9 cellular contexts compared by ENCODE assay signal in the genomic region with DNA sequence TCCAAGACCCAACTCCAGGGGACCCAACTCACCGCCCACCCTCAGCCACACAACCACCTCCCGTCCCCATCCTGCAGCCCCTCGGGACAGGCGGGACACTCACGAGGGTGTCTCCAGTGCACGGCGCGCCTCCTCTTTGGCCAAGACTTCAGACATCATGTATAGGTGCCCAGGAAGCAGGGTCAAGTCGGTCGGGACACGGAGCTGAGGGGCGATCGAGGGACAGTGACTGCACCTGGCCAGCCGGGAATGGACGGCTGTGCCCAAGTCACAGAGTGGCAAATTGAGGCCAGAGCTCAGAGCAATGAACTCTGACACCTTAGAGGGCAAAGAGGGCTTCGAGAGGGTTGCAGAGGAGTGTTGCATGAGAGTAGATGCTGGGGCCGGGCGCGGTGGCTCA. TPM values are rescaled to one million over a fixed set of nuclear protein-coding genes. Genes with fewer than 3 reads are reported as not detected.
A peak's percentile ranks its signal among the peaks of the same experiment; 100 is the strongest.
DNase-seq lines count a peak whose midpoint lies in the region; ATAC-seq and TF ChIP-seq lines count a peak whose summit lies in the region.
"Had no signal": no experiment of that assay in that cellular context is flagged by ENCODE, and none has a peak within 500 bp of the region (broad histone marks: within the 10 kb centered on the region; RNA-seq: fewer than 3 reads in every experiment).

No MANE protein-coding gene starts in this region.

- peaks cover 25% of the 10 kb centered on the region for H3K4me1 Mint-ChIP-seq in CD4-positive, alpha-beta T cell (ENCODE audit: low read depth)
- peaks cover 17% of the 10 kb centered on the region for H3K4me1 Mint-ChIP-seq in activated T-helper 2 cell treated with anti-CD3 and anti-CD28 coated beads, Interferon-gamma antibody, Interleukin-2, Interleukin-4, amounts not matched to agents 10 μg/mL and 5 μg/mL and 100 μg/mL, durations not matched to agents 14 hours and 24 hours and 36 hours (ENCODE audit: low read depth)

- CTCF ChIA-PET in CD4-positive, alpha-beta T cell (lab: Charles Lee), result no interaction called here

- POLR2A ChIA-PET in CD4-positive, alpha-beta T cell (lab: Charles Lee), result interaction anchor here (2.1 kb wide), 1 partner anchor 13 kb away, joined by 12 read pairs; the partner anchor contains the start of gene MPND

- H3K27me3 Mint-ChIP-seq in CD4-positive, alpha-beta T cell, result no peaks in the 10 kb centered on the region
- H3K27me3 Mint-ChIP-seq in activated T-helper 2 cell treated with anti-CD3 and anti-CD28 coated beads, Interferon-gamma antibody, Interleukin-2, Interleukin-4, amounts not matched to agents 10 μg/mL and 5 μg/mL and 100 μg/mL, durations not matched to agents 14 hours and 24 hours and 36 hours (ENCODE audit: low read depth), result peaks cover 3% of the 10 kb centered on the region

- ATAC-seq in CD4-positive, alpha-beta T cell (ENCODE audit: poor library complexity), result no peak

- intact Hi-C loops in CD4-positive, alpha-beta T cell (cut with DNase I, micrococcal nuclease), result loop anchor here in 1 of 2 experiments (5.0 kb wide), 3 partner anchors 83 to 142 kb away; partner anchors contain the start of genes HDGFL2, UBXN6 and YJU2
- intact Hi-C loops in activated T-helper 2 cell treated with anti-CD3 and anti-CD28 coated beads, Interferon-gamma antibody, Interleukin-2, Interleukin-4, amounts not matched to agents 10 μg/mL and 5 μg/mL and 100 μg/mL, durations not matched to agents 14 hours and 24 hours and 36 hours (cut with micrococcal nuclease), result loop anchor here (10.0 kb wide), 1 partner anchor 145 kb away; the partner anchor contains the start of gene HDGFL2

- H3K27me3 ChIP-seq in CD4-positive, alpha-beta T cell (ENCODE audit: control insufficient read depth, insufficient read depth, low read length), result no peaks in the 10 kb centered on the region
- H3K27me3 ChIP-seq: BE2C had no signal

- peaks cover 4% of the 10 kb centered on the region for H3K36me3 Mint-ChIP-seq in CD4-positive, alpha-beta T cell (ENCODE audit: low read depth)
- H3K36me3 Mint-ChIP-seq in activated T-helper 2 cell treated with anti-CD3 and anti-CD28 coated beads, Interferon-gamma antibody, Interleukin-2, Interleukin-4, amounts not matched to agents 10 μg/mL and 5 μg/mL and 100 μg/mL, durations not matched to agents 14 hours and 24 hours and 36 hours (ENCODE audit: low read depth), result peaks cover 8% of the 10 kb centered on the region

- no peak for TF ChIP-seq CTCF in CD4-positive, alpha-beta T cell (IDR thresholded peaks at IDR 0.05)

- no peak overlapping the region for H3K27ac ChIP-seq in CD4-positive, alpha-beta T cell (ENCODE audit: low read depth, low read length)

- DNase-seq in CD4-positive, alpha-beta T cell, result no peak
- DNase-seq in activated T-helper 2 cell treated with anti-CD3 and anti-CD28 coated beads, Interferon-gamma antibody, Interleukin-2, Interleukin-4, amounts not matched to agents 10 μg/mL and 5 μg/mL and 100 μg/mL, durations not matched to agents 14 hours and 24 hours and 36 hours (ENCODE audit: low spot score), result no peak
- DNase-seq in amniotic stem cell (lab: John Stamatoyannopoulos, UW), result no peak
- DNase-seq in AG08395 (ENCODE audit: low spot score), result no peak
- DNase-seq: BE2C, DMS79, SHP77 treated with DMSO at 0.1 percent for 48 hours had no signal

- peaks cover under 1% of the 10 kb centered on the region for H3K9me3 Mint-ChIP-seq in CD4-positive, alpha-beta T cell
- no peaks in the 10 kb centered on the region for H3K9me3 Mint-ChIP-seq in activated T-helper 2 cell treated with anti-CD3 and anti-CD28 coated beads, Interferon-gamma antibody, Interleukin-2, Interleukin-4, amounts not matched to agents 10 μg/mL and 5 μg/mL and 100 μg/mL, durations not matched to agents 14 hours and 24 hours and 36 hours

- no peaks in the 10 kb centered on the region for H3K9me3 ChIP-seq in CD4-positive, alpha-beta T cell (ENCODE audit: control insufficient read depth, low read length)

- H3K4me3 Mint-ChIP-seq in CD4-positive, alpha-beta T cell, result peak overlapping the region; percentile 34
- peak overlapping the region; percentile 17 for H3K4me3 Mint-ChIP-seq in activated T-helper 2 cell treated with anti-CD3 and anti-CD28 coated beads, Interferon-gamma antibody, Interleukin-2, Interleukin-4, amounts not matched to agents 10 μg/mL and 5 μg/mL and 100 μg/mL, durations not matched to agents 14 hours and 24 hours and 36 hours (ENCODE audit: low read depth)

- H3K27ac Mint-ChIP-seq in CD4-positive, alpha-beta T cell, result peak overlapping the region; percentile 30
- H3K27ac Mint-ChIP-seq in activated T-helper 2 cell treated with anti-CD3 and anti-CD28 coated beads, Interferon-gamma antibody, Interleukin-2, Interleukin-4, amounts not matched to agents 10 μg/mL and 5 μg/mL and 100 μg/mL, durations not matched to agents 14 hours and 24 hours and 36 hours, result no peak overlapping the region

RNA-seq across cellular contexts. Expression of gene STAP2, which starts 8.8 kb away (rescaled TPM):
- total RNA-seq in CD4-positive, alpha-beta T cell, result 1 to 10 TPM; 1.7 to 1.8 TPM
- 15.4 and 17.1 TPM in 2 replicates for total RNA-seq in activated T-helper 2 cell treated with anti-CD3 and anti-CD28 coated beads, Interferon-gamma antibody, Interleukin-2, Interleukin-4, amounts not matched to agents 10 μg/mL and 5 μg/mL and 100 μg/mL, durations not matched to agents 14 hours and 24 hours and 36 hours

RNA-seq across cellular contexts. Expression of gene MPND, which starts 13.5 kb away (rescaled TPM):
- 10 to 100 TPM; 10.3 to 11.0 TPM for total RNA-seq in CD4-positive, alpha-beta T cell
- 19.3 and 20.2 TPM in 2 replicates for total RNA-seq in activated T-helper 2 cell treated with anti-CD3 and anti-CD28 coated beads, Interferon-gamma antibody, Interleukin-2, Interleukin-4, amounts not matched to agents 10 μg/mL and 5 μg/mL and 100 μg/mL, durations not matched to agents 14 hours and 24 hours and 36 hours

RNA-seq across cellular contexts. Expression of gene FSD1, which starts 25.5 kb away (rescaled TPM):
- total RNA-seq in CD4-positive, alpha-beta T cell, result 1 to 10 TPM in 1 of 2 experiments, under 1 TPM in 1; 0.98 to 1.0 TPM
- total RNA-seq in activated T-helper 2 cell treated with anti-CD3 and anti-CD28 coated beads, Interferon-gamma antibody, Interleukin-2, Interleukin-4, amounts not matched to agents 10 μg/mL and 5 μg/mL and 100 μg/mL, durations not matched to agents 14 hours and 24 hours and 36 hours, result 26.8 and 32.8 TPM in 2 replicates
- total RNA-seq: skeletal muscle tissue had no signal

RNA-seq across cellular contexts. Expression of gene TMIGD2, which starts 27.7 kb away (rescaled TPM):
- total RNA-seq in CD4-positive, alpha-beta T cell, result 10 to 100 TPM; 17.6 to 20.9 TPM
- 9.2 and 10.8 TPM in 2 replicates for total RNA-seq in activated T-helper 2 cell treated with anti-CD3 and anti-CD28 coated beads, Interferon-gamma antibody, Interleukin-2, Interleukin-4, amounts not matched to agents 10 μg/mL and 5 μg/mL and 100 μg/mL, durations not matched to agents 14 hours and 24 hours and 36 hours

RNA-seq across cellular contexts. Expression of gene SHD, which starts 50.8 kb away (rescaled TPM):
- total RNA-seq in CD4-positive, alpha-beta T cell, result under 1 TPM; 0.14 to 0.64 TPM
- total RNA-seq in activated T-helper 2 cell treated with anti-CD3 and anti-CD28 coated beads, Interferon-gamma antibody, Interleukin-2, Interleukin-4, amounts not matched to agents 10 μg/mL and 5 μg/mL and 100 μg/mL, durations not matched to agents 14 hours and 24 hours and 36 hours, result 0.46 and 1.2 TPM in 2 replicates
- total RNA-seq: lung had no signal

Comparison
In these comparisons a context has a peak if more than half of its experiments do, and no peak if none do; other contexts are left out.
1. RNA of gene FSD1, which starts 25.5 kb away (total RNA-seq): 26.8 to 32.8 TPM in activated T-helper 2 cell treated with anti-CD3 and anti-CD28 coated beads, Interferon-gamma antibody, Interleukin-2, Interleukin-4, amounts not matched to agents 10 μg/mL and 5 μg/mL and 100 μg/mL, durations not matched to agents 14 hours and 24 hours and 36 hours; 0.98 to 1.0 TPM in CD4-positive, alpha-beta T cell; every median in the first group is over 10 times any median in the second.